In the genomic region with DNA sequence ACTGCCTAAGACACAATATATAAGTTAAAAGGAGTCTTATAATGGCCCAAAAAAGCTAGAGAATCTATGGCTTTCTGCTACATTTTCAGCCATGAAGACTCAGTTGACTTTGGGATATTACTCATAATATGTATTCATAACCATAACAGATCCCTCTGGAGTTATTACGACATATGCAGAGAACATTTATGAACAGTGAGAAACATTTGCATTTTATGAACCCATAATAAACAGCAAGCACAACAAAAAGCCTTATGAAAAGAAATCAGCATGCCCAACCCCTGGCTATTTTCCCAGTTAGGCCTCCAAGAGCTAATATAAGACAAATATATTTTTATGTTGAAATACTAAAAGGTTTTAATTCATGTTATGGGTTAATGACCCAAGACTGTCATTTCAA, we compare ENCODE assay signal across 22 cellular contexts. TPM values are rescaled to one million over a fixed set of nuclear protein-coding genes. Genes with fewer than 3 reads are reported as not detected.
DNase-seq lines count a peak whose midpoint lies in the region; ATAC-seq, FAIRE-seq and TF ChIP-seq lines count a peak whose summit lies in the region.
"Had no signal": no experiment of that assay in that cellular context is flagged by ENCODE, and none has a peak within 500 bp of the region (broad histone marks: within the 10 kb centered on the region; RNA-seq: fewer than 3 reads in every experiment).

No MANE protein-coding gene starts in this region.

- FAIRE-seq in bronchial epithelial cell (lab: Jason Lieb, UNC): no peak
- FAIRE-seq: pancreas had no signal

- H3K4me3 ChIP-seq in NB4 (ENCODE audit: low read depth, low read length): no peak overlapping the region
- H3K4me3 ChIP-seq in bronchial epithelial cell (ENCODE audit: low read depth, low read length): no peak overlapping the region
- H3K4me3 ChIP-seq: adrenal gland, pancreas, right lobe of liver had no signal

- no peak overlapping the region for H3K27ac ChIP-seq in substantia nigra (ENCODE audit: low read depth, low read length, poor library complexity, severe bottlenecking)
- H3K27ac ChIP-seq: adrenal gland, pancreas, right lobe of liver had no signal

- no peaks in the 10 kb centered on the region for H3K27me3 ChIP-seq in bronchial epithelial cell (ENCODE audit: control insufficient read depth, insufficient read depth, low read length)
- H3K27me3 ChIP-seq: adrenal gland, pancreas, right lobe of liver had no signal

- no peaks in the 10 kb centered on the region for H3K4me1 Mint-ChIP-seq in osteocyte (ENCODE audit: unreplicated experiment)

- ATAC-seq in GM18858 (IDR thresholded peaks at IDR 0.05; ENCODE audit: unreplicated experiment): no peak
- ATAC-seq: naive thymus-derived CD4-positive, alpha-beta T cell; pancreas; Right ventricle myocardium inferior had no signal

- no peak for TF ChIP-seq POLR2A in NB4 (IDR thresholded peaks at IDR 0.05; ENCODE audit: extremely low read depth, insufficient read length)

- peaks cover 32% of the 10 kb centered on the region for H3K36me3 Mint-ChIP-seq in osteocyte (ENCODE audit: unreplicated experiment)

- peaks cover 2% of the 10 kb centered on the region for H3K36me3 ChIP-seq in bronchial epithelial cell (ENCODE audit: control insufficient read depth, insufficient read depth, low read length)

- no peak overlapping the region for H3K4me3 Mint-ChIP-seq in osteocyte (ENCODE audit: unreplicated experiment)
- H3K4me3 Mint-ChIP-seq: naive thymus-derived CD4-positive, alpha-beta T cell had no signal

- H3K27ac Mint-ChIP-seq in osteocyte (ENCODE audit: unreplicated experiment): no peak overlapping the region
- H3K27ac Mint-ChIP-seq: naive thymus-derived CD4-positive, alpha-beta T cell had no signal

- TF ChIP-seq CTCF in NB4 (IDR thresholded peaks at IDR 0.05; ENCODE audit: low read depth, low read length) (no peak), bronchial epithelial cell (IDR thresholded peaks at IDR 0.05; ENCODE audit: insufficient read depth, low read length, severe bottlenecking) (no peak), osteocyte (IDR thresholded peaks at IDR 0.05) (no peak)

- H3K9me3 Mint-ChIP-seq in osteocyte (ENCODE audit: unreplicated experiment): no peaks in the 10 kb centered on the region
- H3K9me3 Mint-ChIP-seq: naive thymus-derived CD4-positive, alpha-beta T cell had no signal

- peak; percentile 23 for DNase-seq in EL
- peak; percentile 40 for DNase-seq in NB4 (ENCODE audit: low read depth)
- DNase-seq in bronchial epithelial cell (ENCODE audit: low read depth): peak; percentile 65
- DNase-seq in hepatic stellate cell (ENCODE audit: low spot score): peak; percentile 42
- DNase-seq in activated CD4-positive, CD25-positive, alpha-beta regulatory T cell (lab: John Stamatoyannopoulos, UW): no peak
- no peak for DNase-seq in substantia nigra (lab: John Stamatoyannopoulos, UW)
- DNase-seq in osteocyte (ENCODE audit: extremely low spot score, unreplicated experiment): no peak
- DNase-seq: activated CD4-positive, alpha-beta T cell treated with anti-CD3 and anti-CD28 coated beads, Interleukin-2, amount 50 U/mL, for 1 hour; activated gamma-delta T cell; adrenal gland; Caco-2; cerebellar nuclear complex; effector memory CD4-positive, alpha-beta T cell; naive thymus-derived CD4-positive, alpha-beta T cell; NCI-H1694; NCI-H226; pancreas; right lobe of liver; stimulated activated naive CD4-positive, alpha-beta T cell treated with Interleukin-2 at 50 U/mL for 16 hours; trophoblast cell had no signal

- no peaks in the 10 kb centered on the region for H3K27me3 Mint-ChIP-seq in osteocyte (ENCODE audit: unreplicated experiment)
- H3K27me3 Mint-ChIP-seq: naive thymus-derived CD4-positive, alpha-beta T cell had no signal

RNA-seq across cellular contexts. Expression of a gene that starts 52.4 kb away (rescaled TPM):
- total RNA-seq in bronchial epithelial cell: 6.3 and 10.1 TPM in 2 replicates
- 27.8 and 28.8 TPM in 2 replicates for total RNA-seq in osteocyte

Comparison
In these comparisons a context has a peak if more than half of its experiments do, and no peak if none do; other contexts are left out.
1. DNase-seq: peak in EL (single experiment), NB4 (single experiment), bronchial epithelial cell (single experiment) and hepatic stellate cell (single experiment); none in activated CD4-positive, CD25-positive, alpha-beta regulatory T cell (0 of 4), substantia nigra (0 of 49) and osteocyte (single experiment).